16 cellular contexts compared by ENCODE assay signal in the genomic region with DNA sequence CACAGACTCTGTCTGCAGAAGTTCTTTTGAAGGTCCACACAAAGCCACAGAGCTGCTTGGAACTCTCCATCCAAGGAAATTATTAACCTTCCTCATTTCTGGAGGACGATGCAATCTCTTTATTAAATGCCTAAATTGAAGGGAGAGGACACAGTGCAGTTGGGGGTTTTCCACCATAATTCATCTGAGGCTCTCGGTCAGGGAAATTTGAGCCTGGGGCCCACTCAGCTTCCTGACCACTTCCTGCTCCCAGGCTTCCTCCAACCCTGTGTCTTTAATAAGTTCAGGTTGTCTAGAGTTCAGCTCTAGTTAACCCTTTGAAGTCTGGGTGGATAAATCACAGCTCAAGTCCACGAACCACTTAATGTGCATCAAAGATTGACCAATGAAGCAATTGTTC. TPM values are rescaled to one million over a fixed set of nuclear protein-coding genes. Genes with fewer than 3 reads are reported as not detected.
A peak's percentile ranks its signal among the peaks of the same experiment; 100 is the strongest.
DNase-seq lines count a peak whose midpoint lies in the region; ATAC-seq and TF ChIP-seq lines count a peak whose summit lies in the region.
"Had no signal": no experiment of that assay in that cellular context is flagged by ENCODE, and none has a peak within 500 bp of the region (broad histone marks: within the 10 kb centered on the region; RNA-seq: fewer than 3 reads in every experiment).

No MANE protein-coding gene starts in this region.

- no peak overlapping the region for H3K4me3 Mint-ChIP-seq in activated CD8-positive, alpha-beta T cell treated with anti-CD3 and anti-CD28 coated beads, Interleukin-2, amount 10 ng/mL, durations not matched to agents 7 days and 5 days
- H3K4me3 Mint-ChIP-seq: activated CD4-positive, alpha-beta T cell treated with anti-CD3 and anti-CD28 coated beads for 36 hours; activated naive CD4-positive, alpha-beta T cell treated with anti-CD3 and anti-CD28 coated beads, Interleukin-2, amount 50 U/mL, for 24 hours had no signal

- no peaks in the 10 kb centered on the region for H3K9me3 Mint-ChIP-seq in activated CD8-positive, alpha-beta T cell treated with anti-CD3 and anti-CD28 coated beads, Interleukin-2, amount 10 ng/mL, durations not matched to agents 7 days and 5 days (ENCODE audit: insufficient read depth)
- H3K9me3 Mint-ChIP-seq: activated naive CD4-positive, alpha-beta T cell treated with anti-CD3 and anti-CD28 coated beads, Interleukin-2, amount 50 U/mL, for 24 hours had no signal

- no peak for TF ChIP-seq CTCF in GM13977 (IDR thresholded peaks at IDR 0.05; ENCODE audit: extremely low read depth, insufficient read depth, missing control alignments)

- CTCF ChIA-PET in activated CD8-positive, alpha-beta T cell treated with anti-CD3 and anti-CD28 coated beads, Interleukin-2, amount 10 ng/mL, durations not matched to agents 7 days and 5 days (lab: Charles Lee) = interaction anchor here (0.8 to 1.2 kb wide), 2 partner anchors 29 to 30 kb away, joined by 3 read pairs; no protein-coding TSS in a partner anchor

- peaks cover 50% of the 10 kb centered on the region for H3K4me1 Mint-ChIP-seq in activated CD8-positive, alpha-beta T cell treated with anti-CD3 and anti-CD28 coated beads, Interleukin-2, amount 10 ng/mL, durations not matched to agents 7 days and 5 days (ENCODE audit: low read depth)

- no peak overlapping the region for H3K27ac Mint-ChIP-seq in activated CD8-positive, alpha-beta T cell treated with anti-CD3 and anti-CD28 coated beads, Interleukin-2, amount 10 ng/mL, durations not matched to agents 7 days and 5 days
- H3K27ac Mint-ChIP-seq: activated CD4-positive, alpha-beta T cell treated with anti-CD3 and anti-CD28 coated beads for 36 hours; activated naive CD4-positive, alpha-beta T cell treated with anti-CD3 and anti-CD28 coated beads, Interleukin-2, amount 50 U/mL, for 24 hours had no signal

- POLR2A ChIA-PET in activated CD8-positive, alpha-beta T cell treated with anti-CD3 and anti-CD28 coated beads, Interleukin-2, amount 10 ng/mL, durations not matched to agents 7 days and 5 days (lab: Charles Lee) = interaction anchor here (1.0 kb wide), 1 partner anchor 30 kb away, joined by 6 read pairs; no protein-coding TSS in a partner anchor

- in situ Hi-C loops in GM13977 (cut with MboI; ENCODE audit: low pct_unique_long_range_greater_than_20kb, low sequenced_read_pairs, unreplicated experiment) = no loop called here

- H3K36me3 Mint-ChIP-seq in activated CD8-positive, alpha-beta T cell treated with anti-CD3 and anti-CD28 coated beads, Interleukin-2, amount 10 ng/mL, durations not matched to agents 7 days and 5 days (ENCODE audit: low read depth) = no peaks in the 10 kb centered on the region
- H3K36me3 Mint-ChIP-seq: activated naive CD4-positive, alpha-beta T cell treated with anti-CD3 and anti-CD28 coated beads, Interleukin-2, amount 50 U/mL, for 24 hours had no signal

- DNase-seq in COLO829 (ENCODE audit: low spot score) (peak; percentile 8), HT1080 (ENCODE audit: low read depth) (peak; percentile 56), UCSD-AML1 (lab: John Stamatoyannopoulos, UW; ENCODE audit: unreplicated experiment) (peak; percentile 34), mesenteric fat pad (ENCODE audit: low spot score) (peak; percentile 26), GM13977 (ENCODE audit: low spot score) (no peak)
- no peak for DNase-seq in NK-92 treated with Interleukin-12 subunit alpha and Interleukin-12 subunit beta, amount 100 ng/mL, for 24 hours (lab: John Stamatoyannopoulos, UW)
- no peak for DNase-seq in stimulated activated CD4-positive, alpha-beta T cell treated with anti-CD3 and anti-CD28 coated beads, Interleukin-2, amount 100 ng/mL, for 24 hours
- no peak for DNase-seq in activated CD8-positive, alpha-beta T cell treated with anti-CD3 and anti-CD28 coated beads, Interleukin-2, amount 10 ng/mL, durations not matched to agents 7 days and 5 days
- DNase-seq: activated CD4-positive, alpha-beta T cell treated with anti-CD3 and anti-CD28 coated beads for 36 hours; foreskin melanocyte; Karpas-422; NCI-H2029 treated with DMSO at 0.1 percent for 48 hours; Right ventricle myocardium superior; stimulated activated CD4-positive, alpha-beta T cell treated with anti-CD3 and anti-CD28 coated beads, Interleukin-1b, Interleukin-23, amount 100 ng/mL, for 48 hours had no signal

- H3K27me3 Mint-ChIP-seq in activated CD8-positive, alpha-beta T cell treated with anti-CD3 and anti-CD28 coated beads, Interleukin-2, amount 10 ng/mL, durations not matched to agents 7 days and 5 days (ENCODE audit: low read depth) = no peaks in the 10 kb centered on the region
- H3K27me3 Mint-ChIP-seq: activated CD4-positive, alpha-beta T cell treated with anti-CD3 and anti-CD28 coated beads for 36 hours; activated naive CD4-positive, alpha-beta T cell treated with anti-CD3 and anti-CD28 coated beads, Interleukin-2, amount 50 U/mL, for 24 hours had no signal

- no peak for ATAC-seq in activated CD8-positive, alpha-beta T cell treated with anti-CD3 and anti-CD28 coated beads, Interleukin-2, amount 10 ng/mL, durations not matched to agents 7 days and 5 days
- ATAC-seq: activated CD4-positive, alpha-beta T cell treated with anti-CD3 and anti-CD28 coated beads for 36 hours; HCT116 had no signal

RNA-seq across cellular contexts. Expression of gene PRPS1, which starts 58.5 kb away (rescaled TPM):
- total RNA-seq in HT1080 (2014; rRNA removed; shearing (Covaris generic)) = 39.6 and 55.5 TPM in 2 replicates
- 55.6 and 56.7 TPM in 2 replicates for polyA plus RNA-seq in HT1080 (2015; cell fraction: cytosol; rRNA removed)
- polyA plus RNA-seq in HT1080 (2015; cell fraction: nucleus; rRNA removed) = 38.4 and 40.4 TPM in 2 replicates
- total RNA-seq in mesenteric fat pad = 27.6 TPM
- total RNA-seq in activated CD8-positive, alpha-beta T cell treated with anti-CD3 and anti-CD28 coated beads, Interleukin-2, amount 10 ng/mL, durations not matched to agents 7 days and 5 days = 10 to 100 TPM; 69.8 to 71.3 TPM

Comparison
In these comparisons a context has a peak if more than half of its experiments do, and no peak if none do; other contexts are left out.
1. DNase-seq: peak in COLO829 (single experiment), HT1080 (single experiment), UCSD-AML1 (single experiment) and mesenteric fat pad (single experiment); none in NK-92 treated with Interleukin-12 subunit alpha and Interleukin-12 subunit beta, amount 100 ng/mL, for 24 hours (single experiment), stimulated activated CD4-positive, alpha-beta T cell treated with anti-CD3 and anti-CD28 coated beads, Interleukin-2, amount 100 ng/mL, for 24 hours (0 of 2), activated CD8-positive, alpha-beta T cell treated with anti-CD3 and anti-CD28 coated beads, Interleukin-2, amount 10 ng/mL, durations not matched to agents 7 days and 5 days (single experiment) and GM13977 (single experiment).